ENCODE assay signal across 9 cellular contexts in the genomic region with DNA sequence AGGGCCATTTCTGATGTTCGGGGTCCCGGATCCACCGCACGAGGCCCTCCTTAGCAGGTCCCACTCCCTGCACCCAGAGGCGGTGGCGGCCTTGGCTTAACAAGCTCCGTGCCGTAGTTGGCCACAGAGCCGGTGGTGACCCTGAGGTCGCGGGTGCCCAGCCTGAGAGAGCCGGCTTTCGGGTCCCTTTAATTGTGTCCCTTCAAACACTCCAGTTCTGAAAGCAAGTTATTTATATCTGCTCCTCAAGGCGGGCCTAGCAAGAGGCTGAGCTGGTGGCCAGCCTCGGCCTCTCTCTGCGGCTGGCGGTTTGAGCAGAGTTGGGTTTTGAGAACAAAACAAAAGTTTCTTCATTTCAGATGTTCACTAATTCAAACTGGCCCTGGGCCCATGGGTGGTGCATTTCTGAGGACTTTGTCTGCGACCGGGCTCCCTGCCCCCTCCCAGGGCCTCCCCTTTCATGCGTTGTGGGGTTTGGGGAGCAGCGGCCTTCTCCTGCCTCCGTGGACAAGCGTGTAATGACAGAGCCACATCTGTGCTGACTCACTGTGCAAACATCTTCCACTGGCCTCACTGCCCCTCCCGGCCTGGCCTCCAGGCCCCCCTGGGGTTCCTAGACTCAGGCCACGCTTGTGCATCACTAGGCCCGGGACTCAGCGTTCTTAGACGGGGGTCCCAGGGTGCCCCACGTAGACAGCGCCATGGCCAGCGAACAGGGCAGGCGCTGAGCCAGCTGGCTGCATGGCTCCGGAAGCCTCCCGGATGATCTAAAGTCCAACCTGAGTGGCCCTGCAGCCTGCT. TPM values are rescaled to one million over a fixed set of nuclear protein-coding genes. Genes with fewer than 3 reads are reported as not detected.
DNase-seq lines count a peak whose midpoint lies in the region.
"Had no signal": no experiment of that assay in that cellular context is flagged by ENCODE, and none has a peak within 500 bp of the region (broad histone marks: within the 10 kb centered on the region; RNA-seq: fewer than 3 reads in every experiment).

No MANE protein-coding gene starts in this region.

- H3K27ac ChIP-seq in duodenal mucosa (ENCODE audit: low read depth, low read length) (peak overlapping the region; percentile 10), mesodermal cell (ENCODE audit: low read depth, low read length, severe bottlenecking) (peak overlapping the region; percentile 62)

- H3K36me3 ChIP-seq in duodenal mucosa (ENCODE audit: control insufficient read depth in 1 of 2, insufficient read depth in 2 of 2, low read length in 2 of 2): no peaks in the 10 kb centered on the region
- no peaks in the 10 kb centered on the region for H3K36me3 ChIP-seq in mesodermal cell (ENCODE audit: control insufficient read depth, insufficient read depth, low read length)
- H3K36me3 ChIP-seq: BE2C had no signal

- DNase-seq in activated effector memory CD4-positive, alpha-beta T cell treated with anti-CD3 and anti-CD28 coated beads, Interleukin-2, amount 50 U/mL, for 16 hours: peak; percentile 45
- no peak for DNase-seq in activated effector memory CD4-positive, alpha-beta T cell treated with Interleukin-2 at 50 U/mL for 16 hours
- DNase-seq in NCI-H187 treated with DMSO at 0.1 percent for 48 hours (lab: John Stamatoyannopoulos, UW): no peak
- no peak for DNase-seq in ecto neural progenitor cell (ENCODE audit: low spot score)
- no peak for DNase-seq in 8988T
- no peak for DNase-seq in NCI-H128 (lab: John Stamatoyannopoulos, UW; ENCODE audit: unreplicated experiment)
- DNase-seq: BE2C had no signal

- H3K9me3 ChIP-seq in duodenal mucosa (ENCODE audit: control insufficient read depth in 1 of 2, low read length in 2 of 2) (no peaks in the 10 kb centered on the region), mesodermal cell (ENCODE audit: control insufficient read depth, low read length) (no peaks in the 10 kb centered on the region)
- H3K9me3 ChIP-seq: BE2C had no signal

- 87 to 89% methylated on average over 22 to 32 of the region's 34 CpGs for WGBS in mesodermal cell (ENCODE audit: insufficient coverage in 2 of 2), 2 experiments

- H3K9ac ChIP-seq in duodenal mucosa (ENCODE audit: low read depth in 1 of 2, low read length in 2 of 2): no peak overlapping the region

- no peaks in the 10 kb centered on the region for H3K27me3 ChIP-seq in duodenal mucosa (ENCODE audit: control insufficient read depth in 1 of 2, insufficient read depth in 2 of 2, low read length in 2 of 2)
- H3K27me3 ChIP-seq: BE2C had no signal

- H3K4me3 ChIP-seq in duodenal mucosa (ENCODE audit: low read depth in 1 of 2, low read length in 2 of 2) (no peak overlapping the region), mesodermal cell (ENCODE audit: extremely low read depth, insufficient read depth, low read length, poor library complexity, severe bottlenecking) (no peak overlapping the region)

- H3K4me1 ChIP-seq in duodenal mucosa (ENCODE audit: control insufficient read depth in 1 of 2, insufficient read depth in 2 of 2, low read length in 2 of 2): peaks cover 0 to 2% of the 10 kb centered on the region in 2 donors
- peaks cover 35% of the 10 kb centered on the region for H3K4me1 ChIP-seq in mesodermal cell (ENCODE audit: control insufficient read depth, insufficient read depth, low read length, poor library complexity, severe bottlenecking)
- H3K4me1 ChIP-seq: BE2C had no signal

RNA-seq across cellular contexts. Expression of gene COL5A1, which starts 49.4 kb away (rescaled TPM):
- 366 TPM for polyA plus RNA-seq in mesodermal cell (2013, experiment 1 of 2)
- 331 TPM for polyA plus RNA-seq in mesodermal cell (2013, experiment 2 of 2)
